1 cellular context compared by ENCODE assay signal in genomic region chr17:78945455-78945854, GRCh38. TPM values are rescaled to one million over a fixed set of nuclear protein-coding genes. Genes with fewer than 3 reads are reported as not detected.
"Had no signal": no experiment of that assay in that cellular context is flagged by ENCODE, and none has a peak within 500 bp of the region (broad histone marks: within the 10 kb centered on the region; RNA-seq: fewer than 3 reads in every experiment).

No MANE protein-coding gene starts in this region.

RNA-seq across cellular contexts. Expression of gene CEP295NL, which starts 42.5 kb away (rescaled TPM):
- total RNA-seq: natural killer cell treated with Interleukin-12 subunit alpha and Interleukin-12 subunit beta and Interleukin-15 and Interleukin-18, amount 100 ng/mL, for 72 hours had no signal
